In genomic region chr3:185720326-185720725, GRCh38 we compare ENCODE assay signal across 2 cellular contexts.
TF ChIP-seq lines count a peak whose summit lies in the region.

No MANE protein-coding gene starts in this region.

TF ChIP-seq in IMR-90, 13 proteins besides CTCF, POLR2A, EP300 and RAD21:
- TF ChIP-seq MAFK (IDR thresholded peaks at IDR 0.05; ENCODE audit: low read depth, low read length) (no peak), RFX5 (IDR thresholded peaks at IDR 0.05; ENCODE audit: low read depth, low read length) (no peak), CEBPB (IDR thresholded peaks at IDR 0.05; ENCODE audit: low read depth, low read length) (no peak), SMC3 (IDR thresholded peaks at IDR 0.05; ENCODE audit: low read depth, low read length) (no peak), MAZ (IDR thresholded peaks at IDR 0.05; ENCODE audit: borderline replicate concordance, low read depth, low read length) (no peak), RCOR1 (IDR thresholded peaks at IDR 0.05; ENCODE audit: insufficient replicate concordance, low read length) (no peak), ELK1 (IDR thresholded peaks at IDR 0.05; ENCODE audit: borderline replicate concordance, low read depth, low read length) (no peak), BHLHE40 (IDR thresholded peaks at IDR 0.05; ENCODE audit: low read depth, low read length) (no peak), NFE2L2 (IDR thresholded peaks at IDR 0.05; ENCODE audit: low read depth, low read length) (no peak), MXI1 (IDR thresholded peaks at IDR 0.05; ENCODE audit: borderline replicate concordance, low read depth, low read length) (no peak), USF2 (IDR thresholded peaks at IDR 0.05; ENCODE audit: low read depth, low read length) (no peak), FOS (IDR thresholded peaks at IDR 0.05; ENCODE audit: low read depth, low read length) (no peak), CHD1 (IDR thresholded peaks at IDR 0.05; ENCODE audit: low read depth, low read length) (no peak)

TF ChIP-seq in H1, 55 proteins besides CTCF, POLR2A, EP300 and RAD21:
- no peak for TF ChIP-seq FOSL1 (IDR thresholded peaks at IDR 0.05; ENCODE audit: insufficient read depth, low read depth, low read length)
- no peak for TF ChIP-seq POU5F1 (IDR thresholded peaks at IDR 0.05; ENCODE audit: low read depth, low read length)
- no peak for TF ChIP-seq HDAC6 (IDR thresholded peaks at IDR 0.05; ENCODE audit: low read depth, low read length)
- TF ChIP-seq YY1 (IDR thresholded peaks at IDR 0.05; ENCODE audit: low read depth, low read length): no peak
- no peak for TF ChIP-seq RNF2 (IDR thresholded peaks at IDR 0.05; ENCODE audit: borderline replicate concordance, low read depth, low read length, missing control alignments, poor library complexity, severe bottlenecking)
- no peak for TF ChIP-seq KDM5A (IDR thresholded peaks at IDR 0.05; ENCODE audit: low read length)
- no peak for TF ChIP-seq TAF7 (optimal IDR thresholded peaks at IDR 0.05; ENCODE audit: borderline replicate concordance, low read depth, low read length)
- no peak for TF ChIP-seq NRF1 (IDR thresholded peaks at IDR 0.05; ENCODE audit: low read depth, low read length)
- TF ChIP-seq JUND (IDR thresholded peaks at IDR 0.05; ENCODE audit: low read length): no peak
- TF ChIP-seq TBP (IDR thresholded peaks at IDR 0.05; ENCODE audit: low read depth, low read length): no peak
- no peak for TF ChIP-seq CBX8 (IDR thresholded peaks at IDR 0.05; ENCODE audit: borderline replicate concordance, low read depth, low read length)
- TF ChIP-seq CEBPB (IDR thresholded peaks at IDR 0.05; ENCODE audit: low read depth, low read length): no peak
- no peak for TF ChIP-seq BRCA1 (IDR thresholded peaks at IDR 0.05; ENCODE audit: low read depth, low read length)
- TF ChIP-seq TAF1 (IDR thresholded peaks at IDR 0.05; ENCODE audit: low read depth, low read length): no peak
- no peak for TF ChIP-seq BCL11A (IDR thresholded peaks at IDR 0.05; ENCODE audit: low read depth in 2 of 2, low read length in 2 of 2)
